17 cellular contexts compared by ENCODE assay signal in the genomic region with DNA sequence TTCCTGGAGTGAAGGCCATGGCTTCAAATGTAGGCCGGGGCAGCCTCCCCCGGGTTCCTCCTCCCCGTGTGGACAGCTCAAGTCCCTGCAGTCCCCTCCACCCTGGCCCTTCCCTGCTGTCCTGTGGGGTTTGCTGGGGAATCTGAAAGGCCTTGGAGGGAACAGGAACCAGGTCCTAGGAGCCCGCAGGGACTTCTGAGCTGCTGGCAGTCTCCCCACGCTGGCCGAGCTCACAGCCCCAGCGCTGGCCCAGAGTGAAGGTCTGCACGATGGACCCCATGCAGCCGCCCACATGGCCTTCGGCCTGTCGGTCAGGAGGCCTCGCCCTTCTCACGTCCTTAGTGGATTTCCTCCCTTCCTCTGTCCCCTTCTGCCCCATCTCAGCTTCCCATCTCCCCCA. TPM values are rescaled to one million over a fixed set of nuclear protein-coding genes. Genes with fewer than 3 reads are reported as not detected.
DNase-seq lines count a peak whose midpoint lies in the region; ATAC-seq and TF ChIP-seq lines count a peak whose summit lies in the region.
"Had no signal": no experiment of that assay in that cellular context is flagged by ENCODE, and none has a peak within 500 bp of the region (broad histone marks: within the 10 kb centered on the region; RNA-seq: fewer than 3 reads in every experiment).

No MANE protein-coding gene starts in this region.

- ATAC-seq in T-helper 17 cell (no peak), right cardiac atrium (no peak), HG02852 (IDR thresholded peaks at IDR 0.05; ENCODE audit: unreplicated experiment) (no peak), GM19324 (IDR thresholded peaks at IDR 0.05; ENCODE audit: low FRiP score, unreplicated experiment) (no peak)
- ATAC-seq: activated CD4-positive, CD25-positive, alpha-beta regulatory T cell treated with anti-CD3 and anti-CD28 coated beads, Interleukin-2, amount 50 U/mL, for 24 hours; activated CD8-positive, alpha-beta memory T cell treated with anti-CD3 and anti-CD28 coated beads, Interleukin-2, amount 10 ng/mL, durations not matched to agents 7 days and 5 days had no signal

- TSS peak; percentile 83 for BruUV-seq in Caco-2 (replicated peaks; lab: Mats Ljungman, UMichigan)

- peak overlapping the region; percentile 89 for H2BK120ac ChIP-seq in neuronal stem cell (ENCODE audit: low read depth, low read length)

- no peaks in the 10 kb centered on the region for H3K9me3 Mint-ChIP-seq in Caco-2 (ENCODE audit: unreplicated experiment)

- peak overlapping the region; percentile 75 for H4K8ac ChIP-seq in neuronal stem cell (ENCODE audit: low read depth, low read length)

- no peak for TF ChIP-seq CTCF in Caco-2 (IDR thresholded peaks at IDR 0.05; ENCODE audit: insufficient read depth in 1 of 2, low read depth in 1 of 2, low read length in 1 of 2, severe bottlenecking in 1 of 2, unreplicated experiment in 1 of 2)

- peak overlapping the region; percentile 99 for H2AK5ac ChIP-seq in neuronal stem cell (ENCODE audit: low read depth, low read length)

- H3K9ac ChIP-seq in neuronal stem cell (ENCODE audit: low read depth, low read length, poor library complexity): peak overlapping the region; percentile 71

- H3K18ac ChIP-seq in neuronal stem cell (ENCODE audit: low read length): peak overlapping the region; percentile 98

- peak overlapping the region; percentile 97 for H3K27ac Mint-ChIP-seq in Caco-2 (ENCODE audit: unreplicated experiment)
- peak overlapping the region; percentile 16 for H3K27ac Mint-ChIP-seq in T-helper 17 cell
- H3K27ac Mint-ChIP-seq: activated CD8-positive, alpha-beta memory T cell treated with anti-CD3 and anti-CD28 coated beads, Interleukin-2, amount 10 ng/mL, durations not matched to agents 7 days and 5 days had no signal

- peak overlapping the region; percentile 79 for H2AFZ ChIP-seq in neuronal stem cell (ENCODE audit: low read length)
- H2AFZ ChIP-seq: hepatocyte had no signal

- H3K4me1 Mint-ChIP-seq in Caco-2 (ENCODE audit: low read depth, unreplicated experiment): peaks cover 29% of the 10 kb centered on the region
- H3K4me1 Mint-ChIP-seq in T-helper 17 cell: peaks cover 2% of the 10 kb centered on the region

- CTCF ChIA-PET in Caco-2 (lab: Charles Lee): interaction anchor here (1.1 to 1.8 kb wide), 3 partner anchors 15 to 86 kb away, joined by 3 to 7 read pairs (median 4); no protein-coding TSS in a partner anchor

- H3K14ac ChIP-seq in neuronal stem cell (ENCODE audit: low read length): peak overlapping the region; percentile 73

- DNase-seq in Caco-2 (peak in 1 of 2 experiments; percentile 28), T-helper 17 cell (no peak), right cardiac atrium (peak in 2 of 3 donors; percentile 67 to 70), neuronal stem cell (ENCODE audit: low spot score) (no peak), GOT3 (lab: John Stamatoyannopoulos, UW) (no peak), NCI-H2107 (lab: John Stamatoyannopoulos, UW) (no peak)
- DNase-seq: activated CD8-positive, alpha-beta memory T cell treated with anti-CD3 and anti-CD28 coated beads, Interleukin-2, amount 10 ng/mL, durations not matched to agents 7 days and 5 days; activated gamma-delta T cell treated with Interleukin-2 at 50 U/mL for 16 hours; dermis blood vessel endothelial cell; esophagus squamous epithelium; NCI-H1694; NCI-H446; SHP77 had no signal

- H2BK5ac ChIP-seq in neuronal stem cell (ENCODE audit: low read length): peak overlapping the region; percentile 100

- no peaks in the 10 kb centered on the region for H3K27me3 Mint-ChIP-seq in Caco-2 (ENCODE audit: insufficient read depth, unreplicated experiment)
- H3K27me3 Mint-ChIP-seq in T-helper 17 cell: no peaks in the 10 kb centered on the region

- H3K27me3 ChIP-seq in Caco-2 (replicated peaks; ENCODE audit: control insufficient read depth, insufficient read depth, low read length): no peaks in the 10 kb centered on the region
- H3K27me3 ChIP-seq in right cardiac atrium (ENCODE audit: control insufficient read depth, insufficient read depth): no peaks in the 10 kb centered on the region
- H3K27me3 ChIP-seq in neuronal stem cell (ENCODE audit: control insufficient read depth in 3 of 3, insufficient read depth in 3 of 3, low read depth in 1 of 3, low read length in 3 of 3): no peaks in the 10 kb centered on the region
- H3K27me3 ChIP-seq: hepatocyte had no signal

- H2BK15ac ChIP-seq in neuronal stem cell (ENCODE audit: low read length): peak overlapping the region; percentile 100

- H3K4me3 ChIP-seq in Caco-2 (ENCODE audit: low read depth, low read length) (no peak overlapping the region), right cardiac atrium (ENCODE audit: low read length) (no peak overlapping the region), neuronal stem cell (ENCODE audit: low read length in 2 of 2) (peak overlapping the region; percentile 20 to 36)
- H3K4me3 ChIP-seq: esophagus squamous epithelium, hepatocyte had no signal

- peaks cover 2% of the 10 kb centered on the region for H3K79me1 ChIP-seq in neuronal stem cell (ENCODE audit: low read depth, low read length)

- intact Hi-C loops in Caco-2 (cut with micrococcal nuclease; ENCODE audit: unreplicated experiment): no loop called here
- intact Hi-C loops in right cardiac atrium (cut with DNase I): no loop called here

- peak overlapping the region; percentile 70 for H3K23ac ChIP-seq in neuronal stem cell (ENCODE audit: low read depth, low read length, poor library complexity)

- H3K4me3 Mint-ChIP-seq in Caco-2 (ENCODE audit: unreplicated experiment) (peak overlapping the region; percentile 70), T-helper 17 cell (no peak overlapping the region)
- H3K4me3 Mint-ChIP-seq: activated CD8-positive, alpha-beta memory T cell treated with anti-CD3 and anti-CD28 coated beads, Interleukin-2, amount 10 ng/mL, durations not matched to agents 7 days and 5 days had no signal

- H3K36me3 Mint-ChIP-seq in Caco-2 (ENCODE audit: insufficient read depth, unreplicated experiment): peaks cover 6% of the 10 kb centered on the region
- no peaks in the 10 kb centered on the region for H3K36me3 Mint-ChIP-seq in T-helper 17 cell (ENCODE audit: low read depth)
- H3K36me3 Mint-ChIP-seq: activated CD8-positive, alpha-beta memory T cell treated with anti-CD3 and anti-CD28 coated beads, Interleukin-2, amount 10 ng/mL, durations not matched to agents 7 days and 5 days had no signal

- WGBS in right cardiac atrium: 42% methylated on average over 13 of the region's 13 CpGs
- no CpG with 5 or more reads among the region's 13 CpGs for WGBS in neuronal stem cell (ENCODE audit: extremely low coverage in 2 of 2, insufficient read length in 2 of 2, insufficient replicate concordance in 1 of 2), 2 donors

- H2BK12ac ChIP-seq in neuronal stem cell (ENCODE audit: low read length): peak overlapping the region; percentile 99

- H3K4me2 ChIP-seq in neuronal stem cell (ENCODE audit: insufficient read depth, low read length, poor library complexity, severe bottlenecking): no peak overlapping the region
- H3K4me2 ChIP-seq: hepatocyte had no signal

- POLR2A ChIA-PET in Caco-2 (lab: Charles Lee): interaction anchor here (0.6 kb wide), 1 partner anchor 17 kb away, joined by 16 read pairs; no protein-coding TSS in a partner anchor

- peaks cover 58% of the 10 kb centered on the region for H3K4me1 ChIP-seq in Caco-2
- peaks cover 22% of the 10 kb centered on the region for H3K4me1 ChIP-seq in right cardiac atrium (ENCODE audit: control insufficient read depth, insufficient read depth, low read length)
- peaks cover 56% of the 10 kb centered on the region in 2 donors for H3K4me1 ChIP-seq in neuronal stem cell (ENCODE audit: control insufficient read depth in 2 of 2, insufficient read depth in 1 of 2, low read depth in 1 of 2, low read length in 2 of 2)

- peak overlapping the region; percentile 79 for H3K4ac ChIP-seq in neuronal stem cell (ENCODE audit: low read length)

- H4K91ac ChIP-seq in neuronal stem cell (ENCODE audit: low read depth, low read length, poor library complexity): peak overlapping the region; percentile 95

- H3K27ac ChIP-seq in right cardiac atrium (ENCODE audit: low read length) (peak overlapping the region; percentile 17), neuronal stem cell (replicated peaks; ENCODE audit: low read length) (peak overlapping the region; percentile 74)
- H3K27ac ChIP-seq: hepatocyte had no signal

- H3K9me3 ChIP-seq in Caco-2 (no peaks in the 10 kb centered on the region), T-helper 17 cell (ENCODE audit: control insufficient read depth, low read length, poor library complexity, severe bottlenecking) (no peaks in the 10 kb centered on the region), right cardiac atrium (ENCODE audit: control insufficient read depth, low read length) (no peaks in the 10 kb centered on the region), neuronal stem cell (replicated peaks in 1 of 2; ENCODE audit: control insufficient read depth in 2 of 2, insufficient read depth in 1 of 2, low read depth in 1 of 2, low read length in 2 of 2) (peaks cover 0 to 6% of the 10 kb centered on the region in 2 donors)
- H3K9me3 ChIP-seq: esophagus squamous epithelium had no signal

- no peaks in the 10 kb centered on the region for H3K36me3 ChIP-seq in Caco-2 (ENCODE audit: control insufficient read depth, insufficient read depth, low read length)
- H3K36me3 ChIP-seq in neuronal stem cell (replicated peaks in 1 of 2; ENCODE audit: control insufficient read depth in 2 of 2, insufficient read depth in 2 of 2, low read length in 2 of 2): peaks cover 0 to 2% of the 10 kb centered on the region in 2 donors
- H3K36me3 ChIP-seq: esophagus squamous epithelium had no signal

RNA-seq across cellular contexts. Expression of gene NOTCH1, which starts 25.7 kb away (rescaled TPM):
- 5.5 and 6.3 TPM in 2 replicates for total RNA-seq in Caco-2 (2022)
- 10 to 100 TPM; 31.7 to 37.5 TPM for total RNA-seq in T-helper 17 cell
- 10 to 100 TPM; 20.4 to 31.9 (median 29.4) TPM for total RNA-seq in right cardiac atrium
- polyA plus RNA-seq in right cardiac atrium: 10.8 TPM
- 32.9 TPM for polyA plus RNA-seq in neuronal stem cell (2013, experiment 1 of 2)
- polyA plus RNA-seq in neuronal stem cell (2013, experiment 2 of 2): 33.2 TPM

Comparison
In these comparisons a context has a peak if more than half of its experiments do, and no peak if none do; other contexts are left out.
1. DNase-seq: peak in right cardiac atrium (2 of 3); none in T-helper 17 cell (0 of 3), neuronal stem cell (single experiment), GOT3 (single experiment) and NCI-H2107 (single experiment).
2. H3K4me3 ChIP-seq: peak in neuronal stem cell (2 of 2); none in Caco-2 (single experiment) and right cardiac atrium (single experiment).